36 cellular contexts compared by ENCODE assay signal in genomic region chr21:34977333-34977732, GRCh38.
"Had no signal": no experiment of that assay in that cellular context is flagged by ENCODE, and none has a peak within 500 bp of the region (broad histone marks: within the 10 kb centered on the region; RNA-seq: fewer than 3 reads in every experiment).

No MANE protein-coding gene starts in this region.

- H3K27me3 ChIP-seq: MG63 had no signal

- H3K36me3 ChIP-seq: MG63 had no signal

- H3K4me3 ChIP-seq: MG63 had no signal

- H3K9me3 ChIP-seq: MG63 had no signal

- DNase-seq: MG63, MM.1S, MV-4-11, NCI-H1048, NCI-H1092, NCI-H1092 treated with DMSO at 0.1 percent for 48 hours, NCI-H1105, NCI-H1105 treated with DMSO at 0.1 percent for 48 hours, NCI-H1417, NCI-H1417 treated with DMSO at 0.1 percent for 48 hours, NCI-H1436, NCI-H1436 treated with DMSO at 0.1 percent for 48 hours, NCI-H146, NCI-H1694, NCI-H1694 treated with DMSO at 0.1 percent for 48 hours, NCI-H187, NCI-H187 treated with DMSO at 0.1 percent for 48 hours, NCI-H1930, NCI-H2029, NCI-H2081, NCI-H2081 treated with DMSO at 0.1 percent for 48 hours, NCI-H2107, NCI-H2171, NCI-H2171 treated with DMSO at 0.1 percent for 48 hours, NCI-H2227 treated with DMSO at 0.1 percent for 48 hours, NCI-H226, NCI-H345, NCI-H446, NCI-H446 treated with DMSO at 0.1 percent for 48 hours, NCI-H510A, NCI-H510A treated with DMSO at 0.1 percent for 48 hours, NCI-H524, NCI-H524 treated with DMSO at 0.1 percent for 48 hours, NCI-H526, NCI-H526 treated with DMSO at 0.1 percent for 48 hours, NCI-H69 had no signal
